Comparison of ENCODE assay signal across 2 cellular contexts in the genomic region with DNA sequence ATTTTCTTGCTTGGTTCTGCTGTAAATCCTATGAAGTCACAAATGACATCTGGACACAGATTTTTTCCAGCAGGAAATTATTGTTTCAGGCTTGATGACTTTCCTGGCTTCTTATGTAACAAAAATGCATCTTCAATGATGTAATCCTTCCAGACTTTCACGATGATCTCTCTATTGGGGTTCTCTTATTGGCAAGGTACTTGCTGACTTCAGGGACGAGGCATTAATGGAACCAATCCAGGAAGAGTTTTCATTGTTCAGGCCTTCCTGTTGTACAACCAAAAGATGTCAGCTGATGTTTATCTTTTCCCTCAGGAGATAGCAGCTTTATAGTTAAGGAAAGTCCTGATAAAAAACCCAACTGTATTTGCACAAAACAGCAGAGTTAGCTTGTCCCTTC.
TF ChIP-seq lines count a peak whose summit lies in the region.

No MANE protein-coding gene starts in this region.

TF ChIP-seq in SK-N-SH, 30 proteins besides CTCF, POLR2A, EP300 and RAD21 (continued from another document):
- TF ChIP-seq, protein P1, sequence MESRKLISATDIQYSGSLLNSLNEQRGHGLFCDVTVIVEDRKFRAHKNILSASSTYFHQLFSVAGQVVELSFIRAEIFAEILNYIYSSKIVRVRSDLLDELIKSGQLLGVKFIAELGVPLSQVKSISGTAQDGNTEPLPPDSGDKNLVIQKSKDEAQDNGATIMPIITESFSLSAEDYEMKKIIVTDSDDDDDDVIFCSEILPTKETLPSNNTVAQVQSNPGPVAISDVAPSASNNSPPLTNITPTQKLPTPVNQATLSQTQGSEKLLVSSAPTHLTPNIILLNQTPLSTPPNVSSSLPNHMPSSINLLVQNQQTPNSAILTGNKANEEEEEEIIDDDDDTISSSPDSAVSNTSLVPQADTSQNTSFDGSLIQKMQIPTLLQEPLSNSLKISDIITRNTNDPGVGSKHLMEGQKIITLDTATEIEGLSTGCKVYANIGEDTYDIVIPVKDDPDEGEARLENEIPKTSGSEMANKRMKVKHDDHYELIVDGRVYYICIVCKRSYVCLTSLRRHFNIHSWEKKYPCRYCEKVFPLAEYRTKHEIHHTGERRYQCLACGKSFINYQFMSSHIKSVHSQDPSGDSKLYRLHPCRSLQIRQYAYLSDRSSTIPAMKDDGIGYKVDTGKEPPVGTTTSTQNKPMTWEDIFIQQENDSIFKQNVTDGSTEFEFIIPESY (IDR thresholded peaks at IDR 0.05; ENCODE audit: borderline replicate concordance, low read depth), result no peak

TF ChIP-seq in SK-N-SH treated with all-trans-retinoic acid at 6 μM for 48 hours, 23 proteins besides CTCF, POLR2A, EP300 and RAD21 (continued from another document):
- TF ChIP-seq, protein P2, sequence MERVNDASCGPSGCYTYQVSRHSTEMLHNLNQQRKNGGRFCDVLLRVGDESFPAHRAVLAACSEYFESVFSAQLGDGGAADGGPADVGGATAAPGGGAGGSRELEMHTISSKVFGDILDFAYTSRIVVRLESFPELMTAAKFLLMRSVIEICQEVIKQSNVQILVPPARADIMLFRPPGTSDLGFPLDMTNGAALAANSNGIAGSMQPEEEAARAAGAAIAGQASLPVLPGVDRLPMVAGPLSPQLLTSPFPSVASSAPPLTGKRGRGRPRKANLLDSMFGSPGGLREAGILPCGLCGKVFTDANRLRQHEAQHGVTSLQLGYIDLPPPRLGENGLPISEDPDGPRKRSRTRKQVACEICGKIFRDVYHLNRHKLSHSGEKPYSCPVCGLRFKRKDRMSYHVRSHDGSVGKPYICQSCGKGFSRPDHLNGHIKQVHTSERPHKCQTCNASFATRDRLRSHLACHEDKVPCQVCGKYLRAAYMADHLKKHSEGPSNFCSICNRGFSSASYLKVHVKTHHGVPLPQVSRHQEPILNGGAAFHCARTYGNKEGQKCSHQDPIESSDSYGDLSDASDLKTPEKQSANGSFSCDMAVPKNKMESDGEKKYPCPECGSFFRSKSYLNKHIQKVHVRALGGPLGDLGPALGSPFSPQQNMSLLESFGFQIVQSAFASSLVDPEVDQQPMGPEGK (CRISPR knock-in tag; IDR thresholded peaks at IDR 0.05; ENCODE audit: borderline replicate concordance), result no peak
- no peak for TF ChIP-seq TOX (CRISPR knock-in tag; IDR thresholded peaks at IDR 0.05; ENCODE audit: borderline replicate concordance)
TF ChIP-seq in SK-N-SH treated with all-trans-retinoic acid at 6 μM for 48 hours: peak in this region for 0.
